In genomic region chr22:48662476-48663150, GRCh38 we compare ENCODE assay signal across 17 cellular contexts.
DNase-seq lines count a peak whose midpoint lies in the region; ATAC-seq and TF ChIP-seq lines count a peak whose summit lies in the region.
"Had no signal": no experiment of that assay in that cellular context is flagged by ENCODE, and none has a peak within 500 bp of the region (broad histone marks: within the 10 kb centered on the region; RNA-seq: fewer than 3 reads in every experiment).

No MANE protein-coding gene starts in this region.

- 77 to 78% methylated on average over 7 to 20 of the region's 20 CpGs for WGBS in body of pancreas, 2 donors

- no peaks in the 10 kb centered on the region for H4K20me1 ChIP-seq in osteoblast (ENCODE audit: insufficient read depth, low read length)

- no peaks in the 10 kb centered on the region for H3K9me3 ChIP-seq in osteoblast (ENCODE audit: low read depth, low read length)
- H3K9me3 ChIP-seq in body of pancreas, result no peaks in the 10 kb centered on the region
- H3K9me3 ChIP-seq: HAP-1 had no signal

- no peak overlapping the region for H2AFZ ChIP-seq in osteoblast (ENCODE audit: low read length)

- no peaks in the 10 kb centered on the region for H3K27me3 ChIP-seq in osteoblast (ENCODE audit: insufficient read depth, low read length)
- H3K27me3 ChIP-seq in body of pancreas, result no peaks in the 10 kb centered on the region

- intact Hi-C loops in Right ventricle myocardium superior (cut with DNase I), result no loop called here
- intact Hi-C loops in left cardiac atrium (cut with DNase I), result no loop called here
- intact Hi-C loops in body of pancreas (cut with DNase I), result no loop called here

- no peak for ATAC-seq in Right ventricle myocardium superior (ENCODE audit: poor library complexity)
- no peak for ATAC-seq in left cardiac atrium
- ATAC-seq in body of pancreas, result no peak
- ATAC-seq: A549 had no signal

- TF ChIP-seq POLR2A in body of pancreas (IDR thresholded peaks at IDR 0.05), result no peak

- no peaks in the 10 kb centered on the region for H3K79me2 ChIP-seq in osteoblast (ENCODE audit: insufficient read depth, low read length)

- H3K4me1 ChIP-seq in osteoblast (ENCODE audit: insufficient read depth, low read length), result no peaks in the 10 kb centered on the region
- H3K4me1 ChIP-seq in body of pancreas, result no peaks in the 10 kb centered on the region
- H3K4me1 ChIP-seq: A549, Caco-2, HAP-1 had no signal

- H3K36me3 ChIP-seq in osteoblast (ENCODE audit: insufficient read depth, low read length) (no peaks in the 10 kb centered on the region), body of pancreas (replicated peaks in 1 of 2; ENCODE audit: insufficient read depth in 1 of 2, low read depth in 2 of 2) (no peaks in the 10 kb centered on the region)
- H3K36me3 ChIP-seq: HAP-1 had no signal

- H3K4me3 ChIP-seq in osteoblast (ENCODE audit: insufficient read depth, low read length), result no peak overlapping the region
- H3K4me3 ChIP-seq in body of pancreas, result no peak overlapping the region
- H3K4me3 ChIP-seq: A549, HAP-1 had no signal

- H3K27ac ChIP-seq in osteoblast (ENCODE audit: low read depth, low read length) (no peak overlapping the region), body of pancreas (no peak overlapping the region)
- H3K27ac ChIP-seq: A549 had no signal

- TF ChIP-seq CTCF in osteoblast (IDR thresholded peaks at IDR 0.05; ENCODE audit: extremely low read depth, low read depth, low read length), result no peak
- TF ChIP-seq CTCF in body of pancreas (IDR thresholded peaks at IDR 0.05), result no peak

- DNase-seq in Right ventricle myocardium superior (peak; percentile 22), left cardiac atrium (no peak), COLO829 (ENCODE audit: low spot score) (peak; percentile 19), left kidney (ENCODE audit: low read depth, low spot score) (peak; percentile 92), osteoblast (ENCODE audit: insufficient read length, low spot score, missing footprints) (peak; percentile 77), body of pancreas (no peak), NCI-H446 (lab: John Stamatoyannopoulos, UW) (no peak)
- DNase-seq: 8988T; C1 segment of cervical spinal cord; Caco-2; CD4-positive, alpha-beta memory T cell; DMS153; DND-41; GOT3; HFFc6 had no signal

- H3K4me2 ChIP-seq in osteoblast (ENCODE audit: insufficient read depth, low read length), result no peak overlapping the region
- H3K4me2 ChIP-seq: A549 had no signal

Comparison
In these comparisons a context has a peak if more than half of its experiments do, and no peak if none do; other contexts are left out.
1. DNase-seq: peak in Right ventricle myocardium superior (single experiment), COLO829 (single experiment), left kidney (single experiment) and osteoblast (single experiment); none in left cardiac atrium (single experiment), body of pancreas (0 of 4) and NCI-H446 (0 of 2).